Comparison of ENCODE assay signal across 9 cellular contexts in genomic region chr5:78757269-78758053, GRCh38.
A peak's percentile ranks its signal among the peaks of the same experiment; 100 is the strongest.
DNase-seq lines count a peak whose midpoint lies in the region; ATAC-seq and TF ChIP-seq lines count a peak whose summit lies in the region.
"Had no signal": no experiment of that assay in that cellular context is flagged by ENCODE, and none has a peak within 500 bp of the region (broad histone marks: within the 10 kb centered on the region; RNA-seq: fewer than 3 reads in every experiment).

No MANE protein-coding gene starts in this region.

- no peaks in the 10 kb centered on the region for H3K36me3 Mint-ChIP-seq in activated CD8-positive, alpha-beta T cell treated with anti-CD3 and anti-CD28 coated beads for 36 hours (ENCODE audit: low read depth)
- no peaks in the 10 kb centered on the region for H3K36me3 Mint-ChIP-seq in activated CD8-positive, alpha-beta T cell treated with anti-CD3 and anti-CD28 coated beads, Interleukin-2, amount 10 ng/mL, durations not matched to agents 7 days and 5 days (ENCODE audit: low read depth)
- H3K36me3 Mint-ChIP-seq in WTC11, result no peaks in the 10 kb centered on the region

- no peak overlapping the region for H3K9ac ChIP-seq in smooth muscle cell (ENCODE audit: low read depth)

- peak; percentile 10 for DNase-seq in activated CD8-positive, alpha-beta T cell treated with anti-CD3 and anti-CD28 coated beads for 36 hours
- no peak for DNase-seq in activated CD8-positive, alpha-beta T cell treated with anti-CD3 and anti-CD28 coated beads, Interleukin-2, amount 10 ng/mL, durations not matched to agents 7 days and 5 days
- DNase-seq in WTC11 (ENCODE audit: low spot score), result no peak
- peak; percentile 15 for DNase-seq in smooth muscle cell (lab: John Stamatoyannopoulos, UW; ENCODE audit: unreplicated experiment)
- DNase-seq in UCSD-AML1 (lab: John Stamatoyannopoulos, UW; ENCODE audit: unreplicated experiment), result no peak
- no peak for DNase-seq in posterior vena cava (ENCODE audit: low spot score)
- no peak for DNase-seq in stimulated activated CD4-positive, alpha-beta T cell treated with anti-CD3 and anti-CD28 coated beads, Interleukin-12 subunit alpha, Interleukin-12 subunit beta, amount 100 ng/mL, for 4 hours

- no peak overlapping the region for H3K4me3 ChIP-seq in smooth muscle cell

- POLR2A ChIA-PET in activated CD8-positive, alpha-beta T cell treated with anti-CD3 and anti-CD28 coated beads for 36 hours (lab: Charles Lee), result interaction anchor here (0.5 kb wide), 1 partner anchor 56 kb away, joined by 4 read pairs; no protein-coding TSS in a partner anchor
- POLR2A ChIA-PET in activated CD8-positive, alpha-beta T cell treated with anti-CD3 and anti-CD28 coated beads, Interleukin-2, amount 10 ng/mL, durations not matched to agents 7 days and 5 days (lab: Charles Lee), result no interaction called here
- POLR2A ChIA-PET in WTC11 (lab: Charles Lee), result no interaction called here

- no peak for TF ChIP-seq CTCF in activated CD8-positive, alpha-beta T cell treated with anti-CD3 and anti-CD28 coated beads for 36 hours (IDR thresholded peaks at IDR 0.05)
- TF ChIP-seq CTCF in WTC11 (IDR thresholded peaks at IDR 0.05) (no peak), smooth muscle cell (IDR thresholded peaks at IDR 0.05; ENCODE audit: borderline replicate concordance, insufficient read depth, poor library complexity, severe bottlenecking) (no peak)

- H3K27ac ChIP-seq in smooth muscle cell (ENCODE audit: low read depth), result peak overlapping the region; percentile 24
- H3K27ac ChIP-seq: VCaP had no signal

- no peaks in the 10 kb centered on the region for H3K9me3 Mint-ChIP-seq in activated CD8-positive, alpha-beta T cell treated with anti-CD3 and anti-CD28 coated beads for 36 hours
- no peaks in the 10 kb centered on the region for H3K9me3 Mint-ChIP-seq in activated CD8-positive, alpha-beta T cell treated with anti-CD3 and anti-CD28 coated beads, Interleukin-2, amount 10 ng/mL, durations not matched to agents 7 days and 5 days (ENCODE audit: insufficient read depth)
- H3K9me3 Mint-ChIP-seq in WTC11, result no peaks in the 10 kb centered on the region

- peak overlapping the region; percentile 69 for H3K4me2 ChIP-seq in smooth muscle cell

- H3K27me3 ChIP-seq in smooth muscle cell (ENCODE audit: low read depth), result no peaks in the 10 kb centered on the region

- H3K36me3 ChIP-seq in smooth muscle cell (ENCODE audit: low read depth), result no peaks in the 10 kb centered on the region

- peaks cover 13% of the 10 kb centered on the region for H3K4me1 Mint-ChIP-seq in activated CD8-positive, alpha-beta T cell treated with anti-CD3 and anti-CD28 coated beads for 36 hours (ENCODE audit: low read depth)
- H3K4me1 Mint-ChIP-seq in activated CD8-positive, alpha-beta T cell treated with anti-CD3 and anti-CD28 coated beads, Interleukin-2, amount 10 ng/mL, durations not matched to agents 7 days and 5 days (ENCODE audit: low read depth), result peaks cover 14% of the 10 kb centered on the region
- peaks cover 6% of the 10 kb centered on the region for H3K4me1 Mint-ChIP-seq in WTC11

- peaks cover 5% of the 10 kb centered on the region for H3K4me1 ChIP-seq in smooth muscle cell (ENCODE audit: low read depth)

- no peaks in the 10 kb centered on the region for H3K9me3 ChIP-seq in smooth muscle cell (replicated peaks; ENCODE audit: low read depth)

- H3F3A ChIP-seq in smooth muscle cell (ENCODE audit: low read depth), result peaks cover 26% of the 10 kb centered on the region

- peak; percentile 34 for ATAC-seq in activated CD8-positive, alpha-beta T cell treated with anti-CD3 and anti-CD28 coated beads for 36 hours
- no peak for ATAC-seq in activated CD8-positive, alpha-beta T cell treated with anti-CD3 and anti-CD28 coated beads, Interleukin-2, amount 10 ng/mL, durations not matched to agents 7 days and 5 days
- peak; percentile 51 for ATAC-seq in HG02798 (IDR thresholded peaks at IDR 0.05; ENCODE audit: poor library complexity, unreplicated experiment)
- no peak for ATAC-seq in WTC11

- no peak overlapping the region for H3K4me3 Mint-ChIP-seq in activated CD8-positive, alpha-beta T cell treated with anti-CD3 and anti-CD28 coated beads for 36 hours
- no peak overlapping the region for H3K4me3 Mint-ChIP-seq in activated CD8-positive, alpha-beta T cell treated with anti-CD3 and anti-CD28 coated beads, Interleukin-2, amount 10 ng/mL, durations not matched to agents 7 days and 5 days
- no peak overlapping the region for H3K4me3 Mint-ChIP-seq in WTC11

- no peaks in the 10 kb centered on the region for H3K79me2 ChIP-seq in smooth muscle cell (ENCODE audit: low read depth)

- H4K20me1 ChIP-seq in smooth muscle cell (ENCODE audit: low read depth), result no peaks in the 10 kb centered on the region

- CTCF ChIA-PET in activated CD8-positive, alpha-beta T cell treated with anti-CD3 and anti-CD28 coated beads for 36 hours (lab: Charles Lee), result no interaction called here
- CTCF ChIA-PET in activated CD8-positive, alpha-beta T cell treated with anti-CD3 and anti-CD28 coated beads, Interleukin-2, amount 10 ng/mL, durations not matched to agents 7 days and 5 days (lab: Charles Lee), result no interaction called here
- CTCF ChIA-PET in WTC11 (lab: Charles Lee), result no interaction called here

- H2AFZ ChIP-seq in smooth muscle cell (ENCODE audit: low read depth), result no peak overlapping the region

- peaks cover 2% of the 10 kb centered on the region for H3K27me3 Mint-ChIP-seq in activated CD8-positive, alpha-beta T cell treated with anti-CD3 and anti-CD28 coated beads for 36 hours
- H3K27me3 Mint-ChIP-seq in activated CD8-positive, alpha-beta T cell treated with anti-CD3 and anti-CD28 coated beads, Interleukin-2, amount 10 ng/mL, durations not matched to agents 7 days and 5 days (ENCODE audit: low read depth), result no peaks in the 10 kb centered on the region
- H3K27me3 Mint-ChIP-seq in WTC11 (ENCODE audit: low read depth), result no peaks in the 10 kb centered on the region

- H3K27ac Mint-ChIP-seq in activated CD8-positive, alpha-beta T cell treated with anti-CD3 and anti-CD28 coated beads for 36 hours, result no peak overlapping the region
- no peak overlapping the region for H3K27ac Mint-ChIP-seq in activated CD8-positive, alpha-beta T cell treated with anti-CD3 and anti-CD28 coated beads, Interleukin-2, amount 10 ng/mL, durations not matched to agents 7 days and 5 days
- no peak overlapping the region for H3K27ac Mint-ChIP-seq in WTC11

- intact Hi-C loops in activated CD8-positive, alpha-beta T cell treated with anti-CD3 and anti-CD28 coated beads for 36 hours (cut with micrococcal nuclease), result no loop called here
- intact Hi-C loops in posterior vena cava (cut with DNase I), result no loop called here

- 34% methylated on average over 7 of the region's 7 CpGs for WGBS in smooth muscle cell (ENCODE audit: low lambda C conversion rate)

TF ChIP-seq in WTC11, 78 proteins besides CTCF, POLR2A, EP300 and RAD21:
- 0 out of 2 replicates have a peak, but pooled peaks have one; percentile 20 for TF ChIP-seq GABPB1 (CRISPR knock-in tag; IDR thresholded peaks at IDR 0.05)
- no peak for TF ChIP-seq ERG (CRISPR knock-in tag; IDR thresholded peaks at IDR 0.05)
- TF ChIP-seq ZNF416 (CRISPR knock-in tag; IDR thresholded peaks at IDR 0.05), result no peak
- TF ChIP-seq ZNF219 (CRISPR knock-in tag; IDR thresholded peaks at IDR 0.05; ENCODE audit: borderline replicate concordance), result no peak

Comparison
In these comparisons a context has a peak if more than half of its experiments do, and no peak if none do; other contexts are left out.
1. ATAC-seq: peak in activated CD8-positive, alpha-beta T cell treated with anti-CD3 and anti-CD28 coated beads for 36 hours (single experiment) and HG02798 (single experiment); none in activated CD8-positive, alpha-beta T cell treated with anti-CD3 and anti-CD28 coated beads, Interleukin-2, amount 10 ng/mL, durations not matched to agents 7 days and 5 days (single experiment) and WTC11 (single experiment).
2. DNase-seq: peak in activated CD8-positive, alpha-beta T cell treated with anti-CD3 and anti-CD28 coated beads for 36 hours (single experiment) and smooth muscle cell (single experiment); none in activated CD8-positive, alpha-beta T cell treated with anti-CD3 and anti-CD28 coated beads, Interleukin-2, amount 10 ng/mL, durations not matched to agents 7 days and 5 days (single experiment), WTC11 (single experiment), UCSD-AML1 (single experiment), posterior vena cava (single experiment) and stimulated activated CD4-positive, alpha-beta T cell treated with anti-CD3 and anti-CD28 coated beads, Interleukin-12 subunit alpha, Interleukin-12 subunit beta, amount 100 ng/mL, for 4 hours (single experiment).